Comparison of ENCODE assay signal across 8 cellular contexts in genomic region chr1:20696397-20697333, GRCh38. TPM values are rescaled to one million over a fixed set of nuclear protein-coding genes. Genes with fewer than 3 reads are reported as not detected.
DNase-seq lines count a peak whose midpoint lies in the region; ATAC-seq and TF ChIP-seq lines count a peak whose summit lies in the region.

No MANE protein-coding gene starts in this region.

- H3K9me2 ChIP-seq in SK-N-SH: no peaks in the 10 kb centered on the region

- peaks cover 9% of the 10 kb centered on the region for H3F3A ChIP-seq in SK-N-SH (replicated peaks; ENCODE audit: insufficient read depth)

- no peaks in the 10 kb centered on the region for H3K27me3 Mint-ChIP-seq in CD4-positive, alpha-beta T cell

- H3K79me2 ChIP-seq in SK-N-SH (ENCODE audit: insufficient read depth): no peaks in the 10 kb centered on the region

- H3K36me3 Mint-ChIP-seq in CD4-positive, alpha-beta T cell (ENCODE audit: low read depth): no peaks in the 10 kb centered on the region

- TF ChIP-seq RAD21 in SK-N-SH (IDR thresholded peaks at IDR 0.05; ENCODE audit: low read length): peak; percentile 89

- H3K27me3 ChIP-seq in CD4-positive, alpha-beta T cell (ENCODE audit: control insufficient read depth, insufficient read depth, low read length): no peaks in the 10 kb centered on the region
- H3K27me3 ChIP-seq in SK-N-SH (ENCODE audit: insufficient read depth): no peaks in the 10 kb centered on the region

- H3K27ac Mint-ChIP-seq in CD4-positive, alpha-beta T cell: no peak overlapping the region

- intact Hi-C loops in CD4-positive, alpha-beta T cell (cut with DNase I, micrococcal nuclease): loop anchor here (1.0 to 10.0 kb wide), 6 partner anchors 36 to 499 kb away; partner anchors contain the start of genes HP1BP3 (in 1 of the 2) and SH2D5 (in 1 of the 2)

- peak; percentile 54 to 72 (median 63) for DNase-seq in CD4-positive, alpha-beta T cell
- DNase-seq in NCI-H1092 (lab: John Stamatoyannopoulos, UW): peak; percentile 91
- DNase-seq in SK-N-SH: peak; percentile 96
- DNase-seq in activated naive CD4-positive, alpha-beta T cell treated with anti-CD3 and anti-CD28 coated beads, Interleukin-2, amount 50 U/mL, for 16 hours: peak; percentile 79
- peak; percentile 73 for DNase-seq in globus pallidus (ENCODE audit: low spot score)
- DNase-seq in non-pigmented ciliary epithelial cell (ENCODE audit: low read depth): peak; percentile 56
- DNase-seq in stromal cell of bone marrow (ENCODE audit: low read depth): peak; percentile 81

- H3K9ac ChIP-seq in SK-N-SH: peak overlapping the region; percentile 73

- no peaks in the 10 kb centered on the region for H4K20me1 ChIP-seq in SK-N-SH (ENCODE audit: insufficient read depth)

- CTCF ChIA-PET in CD4-positive, alpha-beta T cell (lab: Charles Lee): interaction anchor here (0.6 to 1.6 kb wide), 24 partner anchors 10 to 500 kb away, joined by 3 to 21 read pairs (median 3); partner anchors contain the start of genes DDOST, HP1BP3, KIF17 and SH2D5
- CTCF ChIA-PET in SK-N-SH (lab: Yijun Ruan, JAX): interaction anchor here (0.5 to 7.0 kb wide), 66 partner anchors 9 to 698 kb away, joined by 3 to 127 read pairs (median 3); partner anchors contain the start of genes DDOST, HP1BP3 and KIF17

- TF ChIP-seq EP300 in SK-N-SH (IDR thresholded peaks at IDR 0.05; ENCODE audit: borderline replicate concordance in 1 of 2, low read depth in 1 of 2, low read length in 1 of 2): no peak

- H3K4me1 ChIP-seq in SK-N-SH (ENCODE audit: control insufficient read depth in 1 of 2, insufficient read depth in 2 of 2, low read depth in 1 of 2, low read length in 1 of 2): peaks cover 3 to 21% of the 10 kb centered on the region in 2 experiments; a peak in 3 of 4 replicates

- no peaks in the 10 kb centered on the region for H3K36me3 ChIP-seq in SK-N-SH (replicated peaks in 1 of 2; ENCODE audit: control insufficient read depth in 1 of 2, insufficient read depth in 2 of 2, low read length in 1 of 2)

- POLR2A ChIA-PET in CD4-positive, alpha-beta T cell (lab: Charles Lee): interaction anchor here (0.6 to 1.3 kb wide), 3 partner anchors 37 to 498 kb away, joined by 3 to 5 read pairs (median 4); partner anchors contain the start of gene HP1BP3
- POLR2A ChIA-PET in SK-N-SH (lab: Yijun Ruan, JAX): interaction anchor here (0.7 to 1.4 kb wide), 3 partner anchors 35 to 498 kb away, joined by 3 to 6 read pairs (median 4); partner anchors contain the start of genes DDOST and HP1BP3

- TF ChIP-seq CTCF in CD4-positive, alpha-beta T cell (IDR thresholded peaks at IDR 0.05): peak; percentile 99
- TF ChIP-seq CTCF in SK-N-SH (IDR thresholded peaks at IDR 0.05): peak; percentile 86

- peak; percentile 98 for ATAC-seq in CD4-positive, alpha-beta T cell (ENCODE audit: poor library complexity)
- ATAC-seq in GM21737 (IDR thresholded peaks at IDR 0.05; ENCODE audit: unreplicated experiment): peak; percentile 72

- peaks cover 5% of the 10 kb centered on the region for H3K4me1 Mint-ChIP-seq in CD4-positive, alpha-beta T cell (ENCODE audit: low read depth)

- H3K9me3 Mint-ChIP-seq in CD4-positive, alpha-beta T cell: no peaks in the 10 kb centered on the region

- peak overlapping the region; percentile 49 to 70 for H3K4me3 ChIP-seq in SK-N-SH (ENCODE audit: low read depth in 2 of 2, low read length in 1 of 2)

- no peak overlapping the region for H3K27ac ChIP-seq in CD4-positive, alpha-beta T cell (ENCODE audit: low read depth, low read length)
- H3K27ac ChIP-seq in SK-N-SH (ENCODE audit: low read depth in 2 of 2, low read length in 1 of 2): peak overlapping the region; percentile 56 to 95

- H2AFZ ChIP-seq in SK-N-SH (ENCODE audit: low read depth): peak overlapping the region; percentile 98

- 19% methylated on average over 12 of the region's 46 CpGs for WGBS in SK-N-SH (ENCODE audit: low lambda C conversion rate)

- H3K4me2 ChIP-seq in SK-N-SH: peak overlapping the region; percentile 97

- peak overlapping the region; percentile 91 for H3K4me3 Mint-ChIP-seq in CD4-positive, alpha-beta T cell

- H3K9me3 ChIP-seq in CD4-positive, alpha-beta T cell (ENCODE audit: control insufficient read depth, low read length): no peaks in the 10 kb centered on the region
- no peaks in the 10 kb centered on the region for H3K9me3 ChIP-seq in SK-N-SH

TF ChIP-seq in SK-N-SH, 30 proteins besides CTCF, POLR2A, EP300 and RAD21 (continues in another document):
- TF ChIP-seq NRF1 (IDR thresholded peaks at IDR 0.05; ENCODE audit: low read depth, low read length) (no peak), SIN3A (IDR thresholded peaks at IDR 0.05; ENCODE audit: borderline replicate concordance, low read depth, low read length) (peak; percentile 73; the same call in 1 of the 2 replicates), TAF1 (IDR thresholded peaks at IDR 0.05; ENCODE audit: borderline replicate concordance, low read depth, low read length) (0 out of 2 replicates have a peak, but pooled peaks have one; percentile 30), RCOR1 (IDR thresholded peaks at IDR 0.05; ENCODE audit: low read length) (0 out of 2 replicates have a peak, but pooled peaks have one; percentile 32), NFIC (IDR thresholded peaks at IDR 0.05; ENCODE audit: borderline replicate concordance) (no peak), MAX (IDR thresholded peaks at IDR 0.05; ENCODE audit: low read depth) (peak; percentile 97), ZBTB33 (IDR thresholded peaks at IDR 0.05; ENCODE audit: borderline replicate concordance, low read depth) (no peak), FOSL2 (IDR thresholded peaks at IDR 0.05; ENCODE audit: borderline replicate concordance, low read depth) (no peak; the same call in 1 of the 2 replicates), CHD2 (IDR thresholded peaks at IDR 0.05; ENCODE audit: low read length, partially characterized antibody) (peak; percentile 23), FOXM1 (IDR thresholded peaks at IDR 0.05; ENCODE audit: low read depth) (no peak), USF1 (IDR thresholded peaks at IDR 0.05; ENCODE audit: borderline replicate concordance, low read depth) (peak; percentile 91), GABPA (IDR thresholded peaks at IDR 0.05; ENCODE audit: low read depth) (no peak), POLR2AphosphoS5 (IDR thresholded peaks at IDR 0.05; ENCODE audit: low read depth, low read length) (no peak), ELF1 (IDR thresholded peaks at IDR 0.05) (no peak; the same call in 1 of the 2 replicates), TEAD4 (IDR thresholded peaks at IDR 0.05; ENCODE audit: borderline replicate concordance, insufficient read depth) (0 out of 2 replicates have a peak, but pooled peaks have one; percentile 16), RXRA (IDR thresholded peaks at IDR 0.05; ENCODE audit: borderline replicate concordance, low read depth) (no peak; the same call in 1 of the 2 replicates)

RNA-seq across cellular contexts. Expression of gene KIF17, which starts 21.1 kb away (rescaled TPM):
- total RNA-seq in CD4-positive, alpha-beta T cell: not detected
- 4.1 and 4.3 TPM in 2 replicates for polyA plus RNA-seq in SK-N-SH (2012; rRNA removed)
- 2.2 and 4.1 TPM in 2 replicates for polyA plus RNA-seq in SK-N-SH (2012; cell fraction: cytosol; rRNA removed)
- polyA plus RNA-seq in SK-N-SH (2012; cell fraction: nucleus; rRNA removed): 7.7 and 9.5 TPM in 2 replicates

RNA-seq across cellular contexts. Expression of gene DDOST, which starts 35.5 kb away (rescaled TPM):
- total RNA-seq in CD4-positive, alpha-beta T cell: 100 to 1,000 TPM in 1 of 2 experiments, 10 to 100 TPM in 1; 96.1 to 101 TPM
- polyA plus RNA-seq in SK-N-SH (2012; rRNA removed): 602 and 763 TPM in 2 replicates
- polyA plus RNA-seq in SK-N-SH (2012; cell fraction: cytosol; rRNA removed): 495 and 668 TPM in 2 replicates
- 125 and 238 TPM in 2 replicates for polyA plus RNA-seq in SK-N-SH (2012; cell fraction: nucleus; rRNA removed)

RNA-seq across cellular contexts. Expression of gene SH2D5, which starts 35.8 kb away (rescaled TPM):
- total RNA-seq in CD4-positive, alpha-beta T cell: under 1 TPM in 1 of 2 experiments, not detected in 1; 0.08 TPM
- polyA plus RNA-seq in SK-N-SH (2012; rRNA removed): 6.1 and 6.5 TPM in 2 replicates
- polyA plus RNA-seq in SK-N-SH (2012; cell fraction: cytosol; rRNA removed): 3.2 and 4.1 TPM in 2 replicates
- 28.8 and 30.4 TPM in 2 replicates for polyA plus RNA-seq in SK-N-SH (2012; cell fraction: nucleus; rRNA removed)
